ENCODE assay signal across 25 cellular contexts in the genomic region with DNA sequence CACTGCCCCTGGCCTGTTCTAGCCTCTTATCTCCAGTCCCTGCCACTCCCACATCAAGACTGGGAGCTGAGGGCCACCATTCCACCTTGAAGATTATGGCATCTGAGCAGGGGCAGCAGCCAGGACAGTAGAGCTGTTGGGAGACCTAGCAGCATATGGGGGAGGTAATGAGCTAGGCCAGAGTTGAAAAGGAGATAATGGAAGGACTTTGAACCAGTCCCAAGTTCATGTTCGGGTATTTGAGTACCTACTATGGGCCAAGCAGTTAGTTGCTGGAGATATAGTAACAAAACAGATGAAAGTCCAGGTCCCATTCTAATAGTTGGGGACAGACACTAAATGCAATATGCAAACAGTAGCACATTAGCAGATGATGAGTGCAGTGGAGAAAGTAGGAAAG.
DNase-seq lines count a peak whose midpoint lies in the region; ATAC-seq, FAIRE-seq and TF ChIP-seq lines count a peak whose summit lies in the region.
"Had no signal": no experiment of that assay in that cellular context is flagged by ENCODE, and none has a peak within 500 bp of the region (broad histone marks: within the 10 kb centered on the region; RNA-seq: fewer than 3 reads in every experiment).

No MANE protein-coding gene starts in this region.

- peak overlapping the region; percentile 1 for H3K27ac Mint-ChIP-seq in activated naive CD4-positive, alpha-beta T cell treated with anti-CD3 and anti-CD28 coated beads, Interleukin-2, amount 50 U/mL, for 24 hours
- H3K27ac Mint-ChIP-seq in activated naive CD4-positive, alpha-beta T cell treated with anti-CD3 and anti-CD28 coated beads, Interleukin-2, amount 50 U/mL, for 72 hours: peak overlapping the region in 1 of 2 donors; percentile 18
- H3K27ac Mint-ChIP-seq in H9 (0 out of 7 replicates have a peak overlapping the region, but pooled peaks of 1 of the 3 experiments have one; percentile 8), CD14-positive monocyte (peak overlapping the region in 2 of 7 donors; percentile 25 to 37)
- H3K27ac Mint-ChIP-seq: CD8-positive, alpha-beta T cell had no signal

- no peak overlapping the region for H2AFZ ChIP-seq in H9 (ENCODE audit: low read length)
- H2AFZ ChIP-seq: PC-9 had no signal

- DNase-seq in activated naive CD4-positive, alpha-beta T cell treated with anti-CD3 and anti-CD28 coated beads, Interleukin-2, amount 50 U/mL, for 72 hours (ENCODE audit: low spot score in 2 of 2): no peak
- peak; percentile 17 for DNase-seq in H9
- peak; percentile 41 for DNase-seq in islet precursor cell
- DNase-seq in small intestine: peak; percentile 97
- DNase-seq in NCI-H2029 treated with DMSO at 0.1 percent for 48 hours (lab: John Stamatoyannopoulos, UW): no peak
- DNase-seq in CD14-positive monocyte (ENCODE audit: low spot score): no peak
- no peak for DNase-seq in GM13976 (ENCODE audit: low spot score)
- DNase-seq: 8988T; ACHN; CD8-positive, alpha-beta T cell; DMS 273 treated with DMSO at 0.1 percent for 48 hours; DMS79 treated with DMSO at 0.1 percent for 48 hours; KG1; MM.1S; NCI-H2081; NCI-H2227 treated with DMSO at 0.1 percent for 48 hours; NCI-H526 treated with DMSO at 0.1 percent for 48 hours; PC-9; SJCRH30 had no signal

- H3T11ph ChIP-seq in H9 (ENCODE audit: low read length): no peak overlapping the region

- H3K4me1 ChIP-seq in H9 (ENCODE audit: insufficient read depth, low read length) (peaks cover 4% of the 10 kb centered on the region; the same call in 1 of the 2 replicates), small intestine (ENCODE audit: control insufficient read depth in 2 of 2, insufficient read depth in 1 of 2, low read depth in 1 of 2, low read length in 1 of 2) (peaks cover 0 to 2% of the 10 kb centered on the region in 2 donors)
- H3K4me1 ChIP-seq: SJCRH30 had no signal

- TF ChIP-seq CTCF in H9 (conservative IDR thresholded peaks at IDR 0.05) (no peak), CD14-positive monocyte (IDR thresholded peaks at IDR 0.05) (no peak), GM13976 (IDR thresholded peaks at IDR 0.05; ENCODE audit: borderline replicate concordance, control extremely low read depth, extremely low read depth, insufficient read depth, missing control alignments) (no peak)

- WGBS in H9 (ENCODE audit: extremely low coverage, insufficient read length, low lambda C conversion rate): no CpG with 5 or more reads among the region's 1 CpG
- WGBS in small intestine, 3 donors: 23 to 64% (median 38%) methylated on average over 1 of the region's 1 CpG

- H2BK12ac ChIP-seq in H9 (ENCODE audit: insufficient read length, low read depth, low read length): no peak overlapping the region

- no peak overlapping the region for H3K18ac ChIP-seq in H9 (ENCODE audit: insufficient read length, low read depth, low read length)

- H3K4me1 Mint-ChIP-seq in activated naive CD4-positive, alpha-beta T cell treated with anti-CD3 and anti-CD28 coated beads, Interleukin-2, amount 50 U/mL, for 24 hours: no peaks in the 10 kb centered on the region
- peaks cover 18 to 25% of the 10 kb centered on the region in 2 experiments for H3K4me1 Mint-ChIP-seq in H9
- no peaks in the 10 kb centered on the region for H3K4me1 Mint-ChIP-seq in CD14-positive monocyte

- peaks cover 44% of the 10 kb centered on the region for H3K36me3 Mint-ChIP-seq in activated naive CD4-positive, alpha-beta T cell treated with anti-CD3 and anti-CD28 coated beads, Interleukin-2, amount 50 U/mL, for 24 hours
- peaks cover 45 to 52% of the 10 kb centered on the region in 2 donors for H3K36me3 Mint-ChIP-seq in activated naive CD4-positive, alpha-beta T cell treated with anti-CD3 and anti-CD28 coated beads, Interleukin-2, amount 50 U/mL, for 72 hours
- H3K36me3 Mint-ChIP-seq in H9 (ENCODE audit: insufficient read depth in 1 of 3, low read depth in 3 of 3) (peaks cover 12 to 33% (median 24%) of the 10 kb centered on the region in 3 experiments), CD14-positive monocyte (peaks cover 86 to 95% of the 10 kb centered on the region in 2 donors)

- no peaks in the 10 kb centered on the region for H3K9me3 ChIP-seq in H9 (ENCODE audit: control insufficient read depth, low read depth, low read length)
- H3K9me3 ChIP-seq in small intestine (ENCODE audit: control insufficient read depth, low read depth): no peaks in the 10 kb centered on the region
- H3K9me3 ChIP-seq: SJCRH30 had no signal

- intact Hi-C loops in CD14-positive monocyte (cut with micrococcal nuclease): no loop called here

- no peak overlapping the region for H3K56ac ChIP-seq in H9 (ENCODE audit: insufficient read length, low read depth, low read length)

- no peaks in the 10 kb centered on the region for H3K79me2 ChIP-seq in H9 (ENCODE audit: insufficient read depth, low read length)

- no peak overlapping the region for H4K91ac ChIP-seq in H9 (ENCODE audit: insufficient read length, low read depth, low read length)

- no peak overlapping the region for H3K4me3 ChIP-seq in small intestine (ENCODE audit: low read depth in 1 of 2, low read length in 2 of 2)
- H3K4me3 ChIP-seq: PC-9, SJCRH30 had no signal

- no peaks in the 10 kb centered on the region for H3K9me3 Mint-ChIP-seq in activated naive CD4-positive, alpha-beta T cell treated with anti-CD3 and anti-CD28 coated beads, Interleukin-2, amount 50 U/mL, for 24 hours
- peaks cover 0 to 10% of the 10 kb centered on the region in 2 donors for H3K9me3 Mint-ChIP-seq in activated naive CD4-positive, alpha-beta T cell treated with anti-CD3 and anti-CD28 coated beads, Interleukin-2, amount 50 U/mL, for 72 hours
- H3K9me3 Mint-ChIP-seq in H9 (no peaks in the 10 kb centered on the region), CD14-positive monocyte (no peaks in the 10 kb centered on the region)
- H3K9me3 Mint-ChIP-seq: CD8-positive, alpha-beta T cell had no signal

- H3K23ac ChIP-seq in H9 (ENCODE audit: insufficient read length, low read depth, low read length): no peak overlapping the region

- in situ Hi-C loops in GM13976 (cut with MboI; ENCODE audit: low sequenced_read_pairs, unreplicated experiment): no loop called here

- no peak overlapping the region for H4K5ac ChIP-seq in H9 (ENCODE audit: insufficient read length, low read depth, low read length)

- peaks cover 0 to 4% of the 10 kb centered on the region in 2 donors for H3K36me3 ChIP-seq in small intestine (ENCODE audit: control insufficient read depth in 2 of 2, insufficient read depth in 2 of 2, low read length in 2 of 2)

- no peak overlapping the region for H3K9ac ChIP-seq in H9 (ENCODE audit: extremely low read depth, insufficient read length, low read length)

- no peak overlapping the region for H2BK120ac ChIP-seq in H9 (ENCODE audit: low read depth, low read length, poor library complexity, severe bottlenecking)

- no peak for ATAC-seq in activated naive CD4-positive, alpha-beta T cell treated with anti-CD3 and anti-CD28 coated beads, Interleukin-2, amount 50 U/mL, for 72 hours
- ATAC-seq: CD8-positive, alpha-beta T cell; Right ventricle myocardium inferior; SK-N-SH treated with all-trans-retinoic acid at 6 μM for 48 hours had no signal

- no peak overlapping the region for H2BK5ac ChIP-seq in H9 (ENCODE audit: insufficient read length, low read length)

- no peaks in the 10 kb centered on the region for H4K20me1 ChIP-seq in H9 (ENCODE audit: control insufficient read depth, insufficient read depth, insufficient read length)

- H3K27ac ChIP-seq in H9 (ENCODE audit: insufficient read length, low read depth, low read length) (no peak overlapping the region), small intestine (ENCODE audit: low read depth in 1 of 2, low read length in 1 of 2) (peak overlapping the region in 1 of 2 donors; percentile 6)
- H3K27ac ChIP-seq: PC-9, SJCRH30 had no signal

- no peaks in the 10 kb centered on the region for H3K79me1 ChIP-seq in H9 (ENCODE audit: insufficient read depth, low read depth, low read length, poor library complexity, severe bottlenecking)

- H3K27me3 Mint-ChIP-seq in activated naive CD4-positive, alpha-beta T cell treated with anti-CD3 and anti-CD28 coated beads, Interleukin-2, amount 50 U/mL, for 24 hours: no peaks in the 10 kb centered on the region
- no peaks in the 10 kb centered on the region for H3K27me3 Mint-ChIP-seq in H9 (ENCODE audit: low read depth)
- no peaks in the 10 kb centered on the region for H3K27me3 Mint-ChIP-seq in CD14-positive monocyte (ENCODE audit: low read depth in 3 of 3)

- no peak overlapping the region for H4K8ac ChIP-seq in H9 (replicated peaks; ENCODE audit: insufficient read length, low read depth, low read length)

- H3K27me3 ChIP-seq in H9 (ENCODE audit: insufficient read depth, low read length) (no peaks in the 10 kb centered on the region), small intestine (ENCODE audit: control insufficient read depth in 2 of 2, insufficient read depth in 2 of 2, low read length in 2 of 2) (no peaks in the 10 kb centered on the region)
- H3K27me3 ChIP-seq: SJCRH30 had no signal

- H2BK15ac ChIP-seq in H9 (ENCODE audit: low read depth, low read length): no peak overlapping the region

- H3K4me3 Mint-ChIP-seq in activated naive CD4-positive, alpha-beta T cell treated with anti-CD3 and anti-CD28 coated beads, Interleukin-2, amount 50 U/mL, for 24 hours: no peak overlapping the region
- H3K4me3 Mint-ChIP-seq in H9: no peak overlapping the region
- H3K4me3 Mint-ChIP-seq in CD14-positive monocyte: no peak overlapping the region
- H3K4me3 Mint-ChIP-seq: CD8-positive, alpha-beta T cell had no signal

- no peak overlapping the region for H2AK5ac ChIP-seq in H9 (ENCODE audit: insufficient read length, low read length)

- no peak overlapping the region for H3K14ac ChIP-seq in H9 (ENCODE audit: insufficient read depth, low read length)

- FAIRE-seq in small intestine (lab: Jason Lieb, UNC): no peak
- FAIRE-seq: GM12892, GM19239, H54 had no signal

- no peak overlapping the region for H2BK20ac ChIP-seq in H9 (ENCODE audit: low read depth, low read length, poor library complexity, severe bottlenecking)

- H3K4ac ChIP-seq in H9 (ENCODE audit: low read depth, low read length): no peak overlapping the region

- H3K23me2 ChIP-seq in H9 (ENCODE audit: insufficient read length, low read depth, low read length, poor library complexity, severe bottlenecking): no peaks in the 10 kb centered on the region

- H3K4me2 ChIP-seq in H9 (ENCODE audit: insufficient read depth, insufficient read length, low read length): no peak overlapping the region
- H3K4me2 ChIP-seq: PC-9 had no signal

Comparison
In these comparisons a context has a peak if more than half of its experiments do, and no peak if none do; other contexts are left out.
1. DNase-seq: peak in H9 (single experiment), islet precursor cell (single experiment) and small intestine (single experiment); none in activated naive CD4-positive, alpha-beta T cell treated with anti-CD3 and anti-CD28 coated beads, Interleukin-2, amount 50 U/mL, for 72 hours (0 of 2), NCI-H2029 treated with DMSO at 0.1 percent for 48 hours (single experiment), CD14-positive monocyte (single experiment) and GM13976 (single experiment).